ENCODE assay signal across 22 cellular contexts in genomic region chr5:54860321-54860720, GRCh38.
DNase-seq lines count a peak whose midpoint lies in the region; ATAC-seq, FAIRE-seq and TF ChIP-seq lines count a peak whose summit lies in the region.
"Had no signal": no experiment of that assay in that cellular context is flagged by ENCODE, and none has a peak within 500 bp of the region (broad histone marks: within the 10 kb centered on the region; RNA-seq: fewer than 3 reads in every experiment).

No MANE protein-coding gene starts in this region.

- peaks cover 5% of the 10 kb centered on the region for H3K9me3 ChIP-seq in T-helper 17 cell (ENCODE audit: control insufficient read depth, low read length, poor library complexity, severe bottlenecking)

- H3K4me1 Mint-ChIP-seq in activated CD4-positive, alpha-beta T cell treated with anti-CD3 and anti-CD28 coated beads, Interleukin-2, amount 10 ng/mL, durations not matched to agents 7 days and 5 days, result no peaks in the 10 kb centered on the region
- H3K4me1 Mint-ChIP-seq in T-helper 17 cell, result peaks cover 4% of the 10 kb centered on the region

- POLR2A ChIA-PET in activated CD4-positive, alpha-beta T cell treated with anti-CD3 and anti-CD28 coated beads, Interleukin-2, amount 10 ng/mL, durations not matched to agents 7 days and 5 days (lab: Charles Lee), result no interaction called here

- FAIRE-seq in bronchial epithelial cell (lab: Jason Lieb, UNC), result no peak
- FAIRE-seq: A204.1, D721Med had no signal

- H3K4me3 Mint-ChIP-seq in activated CD4-positive, alpha-beta T cell treated with anti-CD3 and anti-CD28 coated beads, Interleukin-2, amount 10 ng/mL, durations not matched to agents 7 days and 5 days, result no peak overlapping the region
- no peak overlapping the region for H3K4me3 Mint-ChIP-seq in T-helper 17 cell
- H3K4me3 Mint-ChIP-seq: IgD-negative memory B cell had no signal

- no peaks in the 10 kb centered on the region for H3K36me3 ChIP-seq in bronchial epithelial cell (ENCODE audit: control insufficient read depth, insufficient read depth, low read length)

- peaks cover 31% of the 10 kb centered on the region for H3K9me3 Mint-ChIP-seq in activated CD4-positive, alpha-beta T cell treated with anti-CD3 and anti-CD28 coated beads, Interleukin-2, amount 10 ng/mL, durations not matched to agents 7 days and 5 days

- H3K27me3 ChIP-seq in bronchial epithelial cell (ENCODE audit: control insufficient read depth, insufficient read depth, low read length), result no peaks in the 10 kb centered on the region

- DNase-seq in AML-193 (lab: John Stamatoyannopoulos, UW) (peak; percentile 11 to 36), LHCN-M2 (ENCODE audit: low read depth) (peak; percentile 64), bronchial epithelial cell (ENCODE audit: low read depth) (peak; percentile 61), fibroblast of villous mesenchyme (ENCODE audit: low read depth) (peak; percentile 7), DMS153 treated with DMSO at 0.1 percent for 48 hours (lab: John Stamatoyannopoulos, UW; ENCODE audit: unreplicated experiment) (no peak), foreskin melanocyte (no peak), T-helper 17 cell (no peak)
- DNase-seq in activated CD4-positive, alpha-beta T cell treated with anti-CD3 and anti-CD28 coated beads, Interleukin-2, amount 10 ng/mL, durations not matched to agents 7 days and 5 days, result no peak
- DNase-seq: DMS79 treated with DMSO at 0.1 percent for 48 hours, H7, Kasumi-1, MV-4-11, NCI-H187, NCI-H2107, NCI-H510A, NCI-H774, OCI-M1, SHP77 had no signal

- TF ChIP-seq CTCF in bronchial epithelial cell (IDR thresholded peaks at IDR 0.05; ENCODE audit: insufficient read depth, low read length, severe bottlenecking) (no peak), fibroblast of villous mesenchyme (IDR thresholded peaks at IDR 0.05; ENCODE audit: insufficient read depth, low read depth, low read length) (no peak)

- H3K27me3 Mint-ChIP-seq in activated CD4-positive, alpha-beta T cell treated with anti-CD3 and anti-CD28 coated beads, Interleukin-2, amount 10 ng/mL, durations not matched to agents 7 days and 5 days, result peaks cover 50% of the 10 kb centered on the region
- H3K27me3 Mint-ChIP-seq in T-helper 17 cell, result peaks cover 59% of the 10 kb centered on the region

- CTCF ChIA-PET in activated CD4-positive, alpha-beta T cell treated with anti-CD3 and anti-CD28 coated beads, Interleukin-2, amount 10 ng/mL, durations not matched to agents 7 days and 5 days (lab: Charles Lee), result interaction anchor here (1.3 kb wide), 1 partner anchor 16 kb away, joined by 4 read pairs; no protein-coding TSS in a partner anchor

- H3K36me3 Mint-ChIP-seq in activated CD4-positive, alpha-beta T cell treated with anti-CD3 and anti-CD28 coated beads, Interleukin-2, amount 10 ng/mL, durations not matched to agents 7 days and 5 days (ENCODE audit: low read depth), result peaks cover 2% of the 10 kb centered on the region
- peaks cover 8% of the 10 kb centered on the region for H3K36me3 Mint-ChIP-seq in T-helper 17 cell (ENCODE audit: low read depth)

- H3K27ac Mint-ChIP-seq in activated CD4-positive, alpha-beta T cell treated with anti-CD3 and anti-CD28 coated beads, Interleukin-2, amount 10 ng/mL, durations not matched to agents 7 days and 5 days, result no peak overlapping the region
- H3K27ac Mint-ChIP-seq in T-helper 17 cell, result no peak overlapping the region
- H3K27ac Mint-ChIP-seq: IgD-negative memory B cell had no signal

- ATAC-seq in T-helper 17 cell, result no peak

- no peak overlapping the region for H3K4me3 ChIP-seq in bronchial epithelial cell (ENCODE audit: low read depth, low read length)
- no peak overlapping the region for H3K4me3 ChIP-seq in fibroblast of villous mesenchyme (ENCODE audit: low read depth, low read length)
- H3K4me3 ChIP-seq: SK-N-MC had no signal

Comparison
In these comparisons a context has a peak if more than half of its experiments do, and no peak if none do; other contexts are left out.
1. DNase-seq: peak in AML-193 (2 of 2), LHCN-M2 (single experiment), bronchial epithelial cell (single experiment) and fibroblast of villous mesenchyme (single experiment); none in activated CD4-positive, alpha-beta T cell treated with anti-CD3 and anti-CD28 coated beads, Interleukin-2, amount 10 ng/mL, durations not matched to agents 7 days and 5 days (single experiment), DMS153 treated with DMSO at 0.1 percent for 48 hours (single experiment), foreskin melanocyte (single experiment) and T-helper 17 cell (0 of 3).